In genomic region chr16:76577003-76577402, GRCh38 we compare ENCODE assay signal across 15 cellular contexts.
DNase-seq lines count a peak whose midpoint lies in the region; ATAC-seq, FAIRE-seq and TF ChIP-seq lines count a peak whose summit lies in the region.
"Had no signal": no experiment of that assay in that cellular context is flagged by ENCODE, and none has a peak within 500 bp of the region (broad histone marks: within the 10 kb centered on the region; RNA-seq: fewer than 3 reads in every experiment).

No MANE protein-coding gene starts in this region.

- no peak overlapping the region for H3K9ac ChIP-seq in kidney (ENCODE audit: low read length in 2 of 2)
- H3K9ac ChIP-seq: BLaER1 had no signal

- H3K36me3 ChIP-seq in kidney (ENCODE audit: control insufficient read depth in 1 of 2, insufficient read depth in 2 of 2, low read length in 2 of 2) = no peaks in the 10 kb centered on the region
- H3K36me3 ChIP-seq: BLaER1, gastrocnemius medialis had no signal

- no peak overlapping the region for H3K27ac ChIP-seq in kidney (ENCODE audit: low read depth in 2 of 2, low read length in 2 of 2)
- H3K27ac ChIP-seq: BLaER1, gastrocnemius medialis had no signal

- peak; percentile 85 for DNase-seq in GM12864 (ENCODE audit: low read depth)
- no peak for DNase-seq in ecto neural progenitor cell (ENCODE audit: low spot score)
- DNase-seq in A172 (ENCODE audit: low spot score) = no peak
- DNase-seq in kidney = no peak
- no peak for DNase-seq in head of caudate nucleus
- DNase-seq: activated CD4-positive, alpha-beta T cell treated with anti-CD3 and anti-CD28 coated beads, Interleukin-2, amount 10 ng/mL, durations not matched to agents 7 days and 5 days; cortex of kidney; gastrocnemius medialis; mammary epithelial cell; NCI-H2081 had no signal

- ATAC-seq in GM19328 (IDR thresholded peaks at IDR 0.05; ENCODE audit: unreplicated experiment) = peak; percentile 61
- peak; percentile 69 for ATAC-seq in HG02759 (IDR thresholded peaks at IDR 0.05; ENCODE audit: unreplicated experiment)
- ATAC-seq in HG03558 (IDR thresholded peaks at IDR 0.05; ENCODE audit: extremely low read depth, unreplicated experiment) = peak; percentile 67
- ATAC-seq: gastrocnemius medialis had no signal

- no peak for TF ChIP-seq CTCF in GM12864 (IDR thresholded peaks at IDR 0.05; ENCODE audit: low read depth, low read length, missing control alignments)
- TF ChIP-seq CTCF in kidney (IDR thresholded peaks at IDR 0.05; ENCODE audit: borderline replicate concordance, extremely low read depth, insufficient read depth) = no peak

- FAIRE-seq in kidney (lab: Jason Lieb, UNC) = no peak
- FAIRE-seq: HTR-8/SVneo had no signal

- intact Hi-C loops in kidney (cut with DNase I) = no loop called here
- intact Hi-C loops in head of caudate nucleus (cut with DNase I) = no loop called here

- H3K4me3 ChIP-seq in GM12864 (ENCODE audit: low read depth, low read length) (no peak overlapping the region), kidney (ENCODE audit: low read length in 2 of 2) (no peak overlapping the region)
- H3K4me3 ChIP-seq: BLaER1, gastrocnemius medialis had no signal

- no peaks in the 10 kb centered on the region for H3K9me3 ChIP-seq in kidney (ENCODE audit: control insufficient read depth in 1 of 2, low read length in 2 of 2)
- H3K9me3 ChIP-seq: BLaER1, gastrocnemius medialis had no signal

- H3K4me1 ChIP-seq in kidney (ENCODE audit: control insufficient read depth in 1 of 2, insufficient read depth in 1 of 2, low read depth in 1 of 2, low read length in 2 of 2) = no peaks in the 10 kb centered on the region
- H3K4me1 ChIP-seq: gastrocnemius medialis had no signal
